ENCODE assay signal across 1 cellular context in genomic region chr17:40122466-40122943, GRCh38.
A peak's percentile ranks its signal among the peaks of the same experiment; 100 is the strongest.
TF ChIP-seq lines count a peak whose summit lies in the region.

No MANE protein-coding gene starts in this region.

TF ChIP-seq in GM12878, 131 proteins besides CTCF, POLR2A, EP300 and RAD21:
- TF ChIP-seq ZNF622 (IDR thresholded peaks at IDR 0.05) (no peak), TCF12 (IDR thresholded peaks at IDR 0.05; ENCODE audit: low read depth, low read length) (no peak), GATAD2B (conservative IDR thresholded peaks at IDR 0.05; ENCODE audit: low read depth) (0 out of 2 replicates have a peak, but pooled peaks have one; percentile 65), RAD51 (IDR thresholded peaks at IDR 0.05) (no peak), RELB (IDR thresholded peaks at IDR 0.05; ENCODE audit: low read depth) (no peak), ZBTB4 (CRISPR knock-in tag; IDR thresholded peaks at IDR 0.05) (no peak), CHD1 (IDR thresholded peaks at IDR 0.05; ENCODE audit: low read depth, low read length) (no peak), BCL11A (IDR thresholded peaks at IDR 0.05; ENCODE audit: low read depth, low read length) (no peak), NR2C1 (IDR thresholded peaks at IDR 0.05) (no peak), PML (IDR thresholded peaks at IDR 0.05; ENCODE audit: low read length) (no peak), DPF2 (IDR thresholded peaks at IDR 0.05) (peak; percentile 56; the same call in 1 of the 2 replicates), SIN3A (IDR thresholded peaks at IDR 0.05; ENCODE audit: low read depth, low read length) (0 out of 2 replicates have a peak, but pooled peaks have one; percentile 43), E4F1 (IDR thresholded peaks at IDR 0.05; ENCODE audit: borderline replicate concordance, partially characterized antibody) (no peak), YY1 (IDR thresholded peaks at IDR 0.05; ENCODE audit: low read depth, low read length) (peak; percentile 11; the same call in 1 of the 2 replicates), SPI1 (IDR thresholded peaks at IDR 0.05; ENCODE audit: borderline replicate concordance, insufficient read depth, low read depth, low read length) (peak; percentile 48; the same call in 1 of the 2 replicates), EGR1 (IDR thresholded peaks at IDR 0.05; ENCODE audit: borderline replicate concordance in 1 of 2, low read depth in 2 of 2, low read length in 2 of 2) (peak in 1 of 2 experiments; percentile 32; a peak in 1 of 3 replicates)
